Comparison of ENCODE assay signal across 19 cellular contexts in the genomic region with DNA sequence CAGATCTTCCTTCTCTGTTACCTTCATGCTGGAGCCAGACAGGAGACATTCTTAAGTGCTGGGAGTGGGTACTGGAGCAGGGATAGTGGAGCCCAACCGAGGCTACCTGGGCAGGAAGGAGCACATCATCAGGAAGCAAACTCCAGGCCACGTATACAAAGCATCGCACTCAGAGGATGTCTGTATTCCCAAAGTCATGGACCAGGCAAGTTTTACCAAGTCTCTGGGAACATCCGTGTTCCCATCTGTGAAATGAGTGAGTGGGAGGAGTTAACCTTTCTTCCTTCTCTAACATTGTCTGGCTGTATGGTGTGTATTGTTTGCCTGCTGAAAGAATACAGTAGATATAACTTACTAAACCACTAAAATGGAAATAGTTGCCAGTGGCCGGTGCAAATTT.
DNase-seq lines count a peak whose midpoint lies in the region; ATAC-seq and TF ChIP-seq lines count a peak whose summit lies in the region.
"Had no signal": no experiment of that assay in that cellular context is flagged by ENCODE, and none has a peak within 500 bp of the region (broad histone marks: within the 10 kb centered on the region; RNA-seq: fewer than 3 reads in every experiment).

No MANE protein-coding gene starts in this region.

- POLR2A ChIA-PET in Panc1 (lab: Charles Lee): no interaction called here

- H3K9me3 Mint-ChIP-seq in activated naive CD4-positive, alpha-beta T cell treated with anti-CD3 and anti-CD28 coated beads, Interleukin-2, amount 50 U/mL, for 72 hours: peaks cover 0 to 5% of the 10 kb centered on the region in 2 donors
- H3K9me3 Mint-ChIP-seq: CD8-positive, alpha-beta T cell had no signal

- intact Hi-C loops in Panc1 (cut with micrococcal nuclease; ENCODE audit: unreplicated experiment): no loop called here
- intact Hi-C loops in mammary epithelial cell (cut with micrococcal nuclease): no loop called here

- H2BK120ac ChIP-seq in trophoblast cell (ENCODE audit: insufficient read depth, low read length, poor library complexity): peak overlapping the region; percentile 25

- DNase-seq in activated naive CD4-positive, alpha-beta T cell treated with anti-CD3 and anti-CD28 coated beads, Interleukin-2, amount 50 U/mL, for 72 hours (ENCODE audit: low spot score in 2 of 2): no peak
- no peak for DNase-seq in activated naive CD4-positive, alpha-beta T cell treated with anti-CD3 and anti-CD28 coated beads, Interleukin-2, amount 50 U/mL, for 16 hours
- DNase-seq in Panc1 (ENCODE audit: low read depth, low spot score) (no peak), mammary epithelial cell (no peak), trophoblast cell (no peak), NCI-H2227 treated with DMSO at 0.1 percent for 48 hours (lab: John Stamatoyannopoulos, UW) (no peak)
- DNase-seq: BE2C; CD8-positive, alpha-beta T cell; DND-41; GDM1; HCEC 1CT; MV-4-11; NCI-H1436 treated with DMSO at 0.1 percent for 48 hours; NCI-H2081 treated with DMSO at 0.1 percent for 48 hours; NCI-H69; NK-92 treated with Interleukin-12 subunit alpha and Interleukin-12 subunit beta, amount 100 ng/mL, for 24 hours; Right ventricle myocardium superior had no signal

- no peaks in the 10 kb centered on the region for H3K27me3 ChIP-seq in Panc1 (ENCODE audit: control insufficient read depth, insufficient read depth, low read length)
- no peaks in the 10 kb centered on the region for H3K27me3 ChIP-seq in mammary epithelial cell (ENCODE audit: insufficient read depth, low read length)
- no peaks in the 10 kb centered on the region for H3K27me3 ChIP-seq in trophoblast cell (ENCODE audit: insufficient read depth, low read length)
- H3K27me3 ChIP-seq: BE2C had no signal

- H3K9ac ChIP-seq in mammary epithelial cell (ENCODE audit: insufficient read depth, low read length) (no peak overlapping the region), trophoblast cell (ENCODE audit: low read length) (no peak overlapping the region)

- no peak for TF ChIP-seq CTCF in Panc1 (IDR thresholded peaks at IDR 0.05)
- TF ChIP-seq CTCF in mammary epithelial cell (conservative IDR thresholded peaks at IDR 0.05 in 1 of 2, IDR thresholded peaks at IDR 0.05 in 1 of 2; ENCODE audit: extremely low read depth in 1 of 2, insufficient read depth in 1 of 2, low read depth in 1 of 2, low read length in 2 of 2): no peak

- peaks cover 14% of the 10 kb centered on the region for H3K4me1 ChIP-seq in Panc1 (ENCODE audit: control insufficient read depth, insufficient read depth, low read length)
- H3K4me1 ChIP-seq in mammary epithelial cell (ENCODE audit: insufficient read depth, low read length): peaks cover 78% of the 10 kb centered on the region
- H3K4me1 ChIP-seq in trophoblast cell (ENCODE audit: control insufficient read depth in 1 of 2, insufficient read depth in 2 of 2, low read length in 2 of 2): peaks cover 7 to 25% of the 10 kb centered on the region in 2 experiments
- H3K4me1 ChIP-seq: BE2C had no signal

- no peak overlapping the region for H2AK5ac ChIP-seq in trophoblast cell (ENCODE audit: low read length)

- peak overlapping the region; percentile 83; the same call in 1 of the 2 replicates for H3K27ac ChIP-seq in Panc1 (ENCODE audit: low read length)
- H3K27ac ChIP-seq in mammary epithelial cell (ENCODE audit: insufficient read depth, low read depth, low read length): peak overlapping the region; percentile 95
- no peak overlapping the region for H3K27ac ChIP-seq in trophoblast cell (ENCODE audit: low read depth, low read length)

- in situ Hi-C loops in Panc1 (cut with HindIII; ENCODE audit: low pct_unique_long_range_greater_than_20kb, low sequenced_read_pairs) (no loop called here), mammary epithelial cell (cut with MboI; ENCODE audit: low sequenced_read_pairs in 2 of 2) (no loop called here)

- H2BK12ac ChIP-seq in trophoblast cell (ENCODE audit: low read length): peak overlapping the region; percentile 91

- no peak for ATAC-seq in activated naive CD4-positive, alpha-beta T cell treated with anti-CD3 and anti-CD28 coated beads, Interleukin-2, amount 50 U/mL, for 72 hours
- no peak for ATAC-seq in Panc1
- no peak for ATAC-seq in GM21360 (IDR thresholded peaks at IDR 0.05; ENCODE audit: unreplicated experiment)
- ATAC-seq: CD8-positive, alpha-beta T cell had no signal

- no peak overlapping the region for H3K4me3 ChIP-seq in Panc1 (ENCODE audit: low read depth in 2 of 2, low read length in 2 of 2)
- H3K4me3 ChIP-seq in mammary epithelial cell (replicated peaks in 1 of 3; ENCODE audit: insufficient read depth in 1 of 3, low read depth in 2 of 3, low read length in 3 of 3): no peak overlapping the region
- no peak overlapping the region for H3K4me3 ChIP-seq in trophoblast cell (ENCODE audit: low read depth, low read length)

- dilution Hi-C loops in mammary epithelial cell (cut with HindIII; ENCODE audit: low sequenced_read_pairs): no loop called here

- WGBS in mammary epithelial cell (ENCODE audit: low coverage, missing lambda C conversion rate): 94% methylated on average over 5 of the region's 5 CpGs
- WGBS in trophoblast cell (ENCODE audit: extremely low coverage, insufficient coverage, insufficient read length): no CpG with 5 or more reads among the region's 5 CpGs

- H4K20me1 ChIP-seq in mammary epithelial cell (ENCODE audit: insufficient read depth, low read length): no peaks in the 10 kb centered on the region

- no peak overlapping the region for H4K12ac ChIP-seq in trophoblast cell (ENCODE audit: low read depth, low read length)

- H4K8ac ChIP-seq in trophoblast cell (ENCODE audit: low read depth, low read length): peak overlapping the region; percentile 47

- H3K4me2 ChIP-seq in mammary epithelial cell (ENCODE audit: insufficient read depth, low read depth, low read length) (no peak overlapping the region), trophoblast cell (ENCODE audit: low read length) (no peak overlapping the region)

- no peak overlapping the region for H3K23ac ChIP-seq in trophoblast cell (ENCODE audit: low read length)

- no TSS peak for BruUV-seq in Panc1 (replicated peaks; lab: Mats Ljungman, UMichigan)
- BruUV-seq in mammary epithelial cell (replicated peaks; lab: Mats Ljungman, UMichigan): no TSS peak

- H3K79me2 ChIP-seq in mammary epithelial cell (ENCODE audit: insufficient read depth, low read length): no peaks in the 10 kb centered on the region
- no peaks in the 10 kb centered on the region for H3K79me2 ChIP-seq in trophoblast cell (ENCODE audit: control insufficient read depth, insufficient read depth, low read length, poor library complexity)

- H3K79me1 ChIP-seq in trophoblast cell (ENCODE audit: low read length): peaks cover 11% of the 10 kb centered on the region

- H2BK5ac ChIP-seq in trophoblast cell (ENCODE audit: low read depth, low read length, poor library complexity): peak overlapping the region; percentile 31

- peak overlapping the region; percentile 32 for H4K91ac ChIP-seq in trophoblast cell (ENCODE audit: low read depth, low read length)

- H3K9me3 ChIP-seq in Panc1 (ENCODE audit: control insufficient read depth, insufficient read depth, low read depth, low read length) (peaks cover 10% of the 10 kb centered on the region; the same call in 1 of the 2 replicates), mammary epithelial cell (replicated peaks; ENCODE audit: insufficient read depth, low read length) (no peaks in the 10 kb centered on the region), trophoblast cell (ENCODE audit: insufficient read depth, low read depth, low read length) (no peaks in the 10 kb centered on the region)
- H3K9me3 ChIP-seq: BE2C had no signal

- no peak overlapping the region for H3K4ac ChIP-seq in trophoblast cell (ENCODE audit: low read depth, low read length)

- H3K36me3 ChIP-seq in Panc1 (ENCODE audit: control insufficient read depth, insufficient read depth, low read length): no peaks in the 10 kb centered on the region
- H3K36me3 ChIP-seq in mammary epithelial cell (ENCODE audit: insufficient read depth, low read length): no peaks in the 10 kb centered on the region
- no peaks in the 10 kb centered on the region for H3K36me3 ChIP-seq in trophoblast cell (ENCODE audit: control insufficient read depth in 1 of 2, insufficient read depth in 2 of 2, low read length in 2 of 2)
- H3K36me3 ChIP-seq: BE2C had no signal

- H3K18ac ChIP-seq in trophoblast cell (ENCODE audit: low read length): peak overlapping the region; percentile 30

- peak overlapping the region; percentile 73 to 98 for H3K27ac Mint-ChIP-seq in activated naive CD4-positive, alpha-beta T cell treated with anti-CD3 and anti-CD28 coated beads, Interleukin-2, amount 50 U/mL, for 72 hours
- H3K27ac Mint-ChIP-seq: CD8-positive, alpha-beta T cell; IgD-negative memory B cell had no signal

- CTCF ChIA-PET in Panc1 (lab: Charles Lee) (no interaction called here), mammary epithelial cell (lab: Charles Lee; ENCODE audit: low non-redundant PET) (no interaction called here)

- H3K14ac ChIP-seq in trophoblast cell (ENCODE audit: low read length): peak overlapping the region; percentile 63

- peaks cover 14 to 40% of the 10 kb centered on the region in 2 donors for H3K36me3 Mint-ChIP-seq in activated naive CD4-positive, alpha-beta T cell treated with anti-CD3 and anti-CD28 coated beads, Interleukin-2, amount 50 U/mL, for 72 hours
- H3K36me3 Mint-ChIP-seq: CD8-positive, alpha-beta T cell; IgD-negative memory B cell had no signal

- peak overlapping the region; percentile 40 for H2AFZ ChIP-seq in mammary epithelial cell (ENCODE audit: low read depth, low read length)
- no peak overlapping the region for H2AFZ ChIP-seq in trophoblast cell (ENCODE audit: insufficient read depth, low read length, poor library complexity)
